9 cellular contexts compared by ENCODE assay signal in genomic region chr2:86337235-86338099, GRCh38. TPM values are rescaled to one million over a fixed set of nuclear protein-coding genes. Genes with fewer than 3 reads are reported as not detected.
DNase-seq lines count a peak whose midpoint lies in the region; ATAC-seq and TF ChIP-seq lines count a peak whose summit lies in the region.
"Had no signal": no experiment of that assay in that cellular context is flagged by ENCODE, and none has a peak within 500 bp of the region (broad histone marks: within the 10 kb centered on the region; RNA-seq: fewer than 3 reads in every experiment).

Gene REEP1, minus strand, starts transcription at chr2:86337626. Its CDS starts 116 bp downstream, at chr2:86337510.

- peaks cover 15% of the 10 kb centered on the region for H3K4me1 Mint-ChIP-seq in activated CD8-positive, alpha-beta memory T cell treated with anti-CD3 and anti-CD28 coated beads, Interleukin-2, amount 10 ng/mL, durations not matched to agents 7 days and 5 days

- DNase-seq in Caki2 (ENCODE audit: low read depth): peak; percentile 13
- no peak for DNase-seq in activated CD8-positive, alpha-beta memory T cell treated with anti-CD3 and anti-CD28 coated beads, Interleukin-2, amount 10 ng/mL, durations not matched to agents 7 days and 5 days
- no peak for DNase-seq in fibroblast of villous mesenchyme (ENCODE audit: low read depth)
- no peak for DNase-seq in activated gamma-delta T cell (lab: John Stamatoyannopoulos, UW)
- no peak for DNase-seq in activated effector memory CD4-positive, alpha-beta T cell treated with Interleukin-2 at 50 U/mL for 16 hours

- in situ Hi-C loops in Caki2 (cut with HindIII; ENCODE audit: low pct_unique_long_range_greater_than_20kb, low sequenced_read_pairs): no loop called here

- no peak for TF ChIP-seq EP300 in neural cell (conservative IDR thresholded peaks at IDR 0.05; ENCODE audit: poor library complexity, severe bottlenecking)

- H3K4me3 Mint-ChIP-seq in activated CD8-positive, alpha-beta memory T cell treated with anti-CD3 and anti-CD28 coated beads, Interleukin-2, amount 10 ng/mL, durations not matched to agents 7 days and 5 days: peak within 1 kb of the TSS; percentile 58

- no peaks in the 10 kb centered on the region for H3K36me3 ChIP-seq in neural cell (ENCODE audit: insufficient read depth, low read length)

- H3K4me3 ChIP-seq in fibroblast of villous mesenchyme (ENCODE audit: low read depth, low read length) (peak within 1 kb of the TSS; percentile 18), neural cell (ENCODE audit: low read length) (peak within 1 kb of the TSS; percentile 97)

- ATAC-seq in HG03432 (IDR thresholded peaks at IDR 0.05; ENCODE audit: unreplicated experiment) (peak; percentile 58), HG02973 (IDR thresholded peaks at IDR 0.05; ENCODE audit: unreplicated experiment) (no peak)
- peak; percentile 73 for ATAC-seq in activated CD8-positive, alpha-beta memory T cell treated with anti-CD3 and anti-CD28 coated beads, Interleukin-2, amount 10 ng/mL, durations not matched to agents 7 days and 5 days

- peaks cover 1% of the 10 kb centered on the region for H3K36me3 Mint-ChIP-seq in activated CD8-positive, alpha-beta memory T cell treated with anti-CD3 and anti-CD28 coated beads, Interleukin-2, amount 10 ng/mL, durations not matched to agents 7 days and 5 days

- peaks cover 12% of the 10 kb centered on the region for H3K27me3 ChIP-seq in neural cell (ENCODE audit: insufficient read depth, low read depth, low read length)

- peak within 1 kb of the TSS; percentile 100 for H3K4me2 ChIP-seq in neural cell (ENCODE audit: low read length)

- H3K27me3 Mint-ChIP-seq in activated CD8-positive, alpha-beta memory T cell treated with anti-CD3 and anti-CD28 coated beads, Interleukin-2, amount 10 ng/mL, durations not matched to agents 7 days and 5 days: peaks cover 85% of the 10 kb centered on the region

- H3K27ac ChIP-seq in neural cell (ENCODE audit: low read length): peak within 1 kb of the TSS; percentile 90

- peaks cover 4% of the 10 kb centered on the region for H3F3A ChIP-seq in neural cell (ENCODE audit: insufficient read depth, low read length, poor library complexity, severe bottlenecking)

- no peaks in the 10 kb centered on the region for H3K9me2 ChIP-seq in neural cell (ENCODE audit: insufficient read depth, low read length)

- peak within 1 kb of the TSS; percentile 69 for H2AFZ ChIP-seq in neural cell (ENCODE audit: low read depth, low read length)

- peaks cover 8% of the 10 kb centered on the region for H3K9me3 Mint-ChIP-seq in activated CD8-positive, alpha-beta memory T cell treated with anti-CD3 and anti-CD28 coated beads, Interleukin-2, amount 10 ng/mL, durations not matched to agents 7 days and 5 days (ENCODE audit: low read depth)

- H3K79me2 ChIP-seq in neural cell (replicated peaks; ENCODE audit: insufficient read depth, low read length): peaks cover 21% of the 10 kb centered on the region

- CTCF ChIA-PET in activated CD8-positive, alpha-beta memory T cell treated with anti-CD3 and anti-CD28 coated beads, Interleukin-2, amount 10 ng/mL, durations not matched to agents 7 days and 5 days (lab: Charles Lee): interaction anchor here (1.4 kb wide), 1 partner anchor 117 kb away, joined by 5 read pairs; no protein-coding TSS in a partner anchor

- H4K20me1 ChIP-seq in neural cell (ENCODE audit: insufficient read depth): no peaks in the 10 kb centered on the region

- no peak for TF ChIP-seq RAD21 in neural cell (conservative IDR thresholded peaks at IDR 0.05)

- no peak for TF ChIP-seq CTCF in fibroblast of villous mesenchyme (IDR thresholded peaks at IDR 0.05; ENCODE audit: insufficient read depth, low read depth, low read length)
- TF ChIP-seq CTCF in neural cell (IDR thresholded peaks at IDR 0.05; ENCODE audit: poor library complexity, severe bottlenecking): no peak

- H3K27ac Mint-ChIP-seq in activated CD8-positive, alpha-beta memory T cell treated with anti-CD3 and anti-CD28 coated beads, Interleukin-2, amount 10 ng/mL, durations not matched to agents 7 days and 5 days: no peak within 1 kb of the TSS

- no peaks in the 10 kb centered on the region for H3K9me3 ChIP-seq in neural cell (ENCODE audit: low read length)

- peak within 1 kb of the TSS; percentile 95 for H3K9ac ChIP-seq in neural cell (ENCODE audit: low read length)

TF ChIP-seq in neural cell, 6 proteins besides CTCF, POLR2A, EP300 and RAD21:
- TF ChIP-seq EZH2 (IDR thresholded peaks at IDR 0.05; ENCODE audit: borderline replicate concordance, insufficient read depth, low read length, poor library complexity, severe bottlenecking) (no peak), SMC3 (conservative IDR thresholded peaks at IDR 0.05; ENCODE audit: poor library complexity) (no peak), REST (IDR thresholded peaks at IDR 0.05; ENCODE audit: borderline replicate concordance) (no peak), TAF1 (IDR thresholded peaks at IDR 0.05; ENCODE audit: low read depth) (peak; percentile 48), MXI1 (conservative IDR thresholded peaks at IDR 0.05; ENCODE audit: poor library complexity, severe bottlenecking) (no peak), POLR2AphosphoS5 (IDR thresholded peaks at IDR 0.05) (peak; percentile 79)

RNA-seq across cellular contexts. Expression of gene REEP1, which starts in this region (rescaled TPM):
- 0.12 and 0.20 TPM in 2 replicates for total RNA-seq in Caki2 (2014; rRNA removed; shearing (Covaris generic); ENCODE audit: low replicate concordance)
- under 1 TPM in 1 of 2 experiments, not detected in 1; 0.16 TPM for total RNA-seq in activated CD8-positive, alpha-beta memory T cell treated with anti-CD3 and anti-CD28 coated beads, Interleukin-2, amount 10 ng/mL, durations not matched to agents 7 days and 5 days
- total RNA-seq in fibroblast of villous mesenchyme: under 0.01 TPM in 1 of 2 replicates, not detected in the other
- polyA plus RNA-seq in neural cell: 111 and 121 TPM in 2 replicates
- polyA minus RNA-seq in neural cell: 173 and 211 TPM in 2 replicates
- total RNA-seq: NCI-H460 had no signal

Comparison
In these comparisons a context has a peak if more than half of its experiments do, and no peak if none do; other contexts are left out.
1. Peak in DNase-seq in Caki2; RNA of the gene not detected or under 1 TPM.
2. Peak in ATAC-seq in activated CD8-positive, alpha-beta memory T cell treated with anti-CD3 and anti-CD28 coated beads, Interleukin-2, amount 10 ng/mL, durations not matched to agents 7 days and 5 days; RNA of the gene not detected or under 1 TPM.